In the genomic region with DNA sequence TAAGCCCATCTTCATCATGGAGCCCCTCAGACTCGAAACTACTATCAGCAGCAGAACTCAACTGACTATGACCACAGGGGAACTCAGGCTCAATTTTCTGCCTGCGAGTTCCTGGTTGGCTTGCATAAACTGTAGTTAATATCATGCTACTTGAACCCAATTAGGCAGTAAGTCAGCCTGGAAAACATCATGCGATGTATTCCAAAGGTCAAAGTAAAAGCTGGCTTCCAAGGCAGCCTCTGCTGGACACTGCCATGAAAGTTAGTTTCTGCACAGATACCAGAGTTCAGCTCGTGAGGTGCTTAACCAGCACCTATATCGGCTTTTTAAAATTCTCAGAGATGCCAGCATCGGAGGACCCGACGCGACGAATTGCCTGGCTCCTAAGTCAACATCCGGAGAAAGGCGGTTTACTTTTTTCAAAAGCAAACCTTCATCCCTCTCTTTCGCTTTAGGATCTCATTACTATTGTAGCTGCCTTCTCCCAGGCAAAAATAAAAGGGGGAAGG, we compare ENCODE assay signal across 8 cellular contexts. TPM values are rescaled to one million over a fixed set of nuclear protein-coding genes. Genes with fewer than 3 reads are reported as not detected.
A peak's percentile ranks its signal among the peaks of the same experiment; 100 is the strongest.
DNase-seq lines count a peak whose midpoint lies in the region; ATAC-seq lines count a peak whose summit lies in the region.

No MANE protein-coding gene starts in this region.

- peak overlapping the region; percentile 57 for H3K9ac ChIP-seq in rectal smooth muscle tissue (ENCODE audit: low read length)

- H3K27ac ChIP-seq in rectal smooth muscle tissue (ENCODE audit: low read depth, low read length): peak overlapping the region; percentile 96

- POLR2A ChIA-PET in activated CD4-positive, alpha-beta memory T cell treated with anti-CD3 and anti-CD28 coated beads, Interleukin-2, amount 10 ng/mL, durations not matched to agents 7 days and 5 days (lab: Charles Lee): interaction anchor here (0.6 to 4.3 kb wide), 12 partner anchors 9 to 763 kb away, joined by 3 to 97 read pairs (median 4); partner anchors contain the start of genes FEM1B, PIAS1 and RPLP1

- peak overlapping the region; percentile 98 for H3K27ac Mint-ChIP-seq in activated naive CD4-positive, alpha-beta T cell treated with anti-CD3 and anti-CD28 coated beads for 36 hours
- H3K27ac Mint-ChIP-seq in activated CD4-positive, alpha-beta memory T cell treated with anti-CD3 and anti-CD28 coated beads, Interleukin-2, amount 10 ng/mL, durations not matched to agents 7 days and 5 days: peak overlapping the region; percentile 97

- peaks cover 47% of the 10 kb centered on the region for H3K4me1 Mint-ChIP-seq in activated naive CD4-positive, alpha-beta T cell treated with anti-CD3 and anti-CD28 coated beads for 36 hours (ENCODE audit: low read depth)
- peaks cover 50% of the 10 kb centered on the region for H3K4me1 Mint-ChIP-seq in activated CD4-positive, alpha-beta memory T cell treated with anti-CD3 and anti-CD28 coated beads, Interleukin-2, amount 10 ng/mL, durations not matched to agents 7 days and 5 days

- no peaks in the 10 kb centered on the region for H3K27me3 Mint-ChIP-seq in activated naive CD4-positive, alpha-beta T cell treated with anti-CD3 and anti-CD28 coated beads for 36 hours (ENCODE audit: low read depth)
- H3K27me3 Mint-ChIP-seq in activated CD4-positive, alpha-beta memory T cell treated with anti-CD3 and anti-CD28 coated beads, Interleukin-2, amount 10 ng/mL, durations not matched to agents 7 days and 5 days: no peaks in the 10 kb centered on the region

- no peaks in the 10 kb centered on the region for H3K36me3 ChIP-seq in rectal smooth muscle tissue (ENCODE audit: control insufficient read depth, insufficient read depth, low read length)

- peaks cover 26% of the 10 kb centered on the region for H3K36me3 Mint-ChIP-seq in activated naive CD4-positive, alpha-beta T cell treated with anti-CD3 and anti-CD28 coated beads for 36 hours (ENCODE audit: low read depth)
- H3K36me3 Mint-ChIP-seq in activated CD4-positive, alpha-beta memory T cell treated with anti-CD3 and anti-CD28 coated beads, Interleukin-2, amount 10 ng/mL, durations not matched to agents 7 days and 5 days (ENCODE audit: low read depth): peaks cover 39% of the 10 kb centered on the region

- peaks cover 26% of the 10 kb centered on the region for H3K4me1 ChIP-seq in rectal smooth muscle tissue (ENCODE audit: control insufficient read depth, insufficient read depth, low read length)

- H3K4me3 ChIP-seq in rectal smooth muscle tissue (ENCODE audit: low read length): peak overlapping the region; percentile 96

- no peaks in the 10 kb centered on the region for H3K9me3 Mint-ChIP-seq in activated naive CD4-positive, alpha-beta T cell treated with anti-CD3 and anti-CD28 coated beads for 36 hours
- H3K9me3 Mint-ChIP-seq in activated CD4-positive, alpha-beta memory T cell treated with anti-CD3 and anti-CD28 coated beads, Interleukin-2, amount 10 ng/mL, durations not matched to agents 7 days and 5 days: no peaks in the 10 kb centered on the region

- intact Hi-C loops in activated naive CD4-positive, alpha-beta T cell treated with anti-CD3 and anti-CD28 coated beads for 36 hours (cut with micrococcal nuclease): loop anchor here (1.0 to 5.0 kb wide), 4 partner anchors 26 to 1280 kb away; partner anchors contain the start of genes PIAS1, RPLP1 and TLE3
- intact Hi-C loops in Right ventricle myocardium superior (cut with DNase I): no loop called here

- peak; percentile 4 for ATAC-seq in Right ventricle myocardium superior (ENCODE audit: poor library complexity)
- no peak for ATAC-seq in HG03354 (IDR thresholded peaks at IDR 0.05; ENCODE audit: poor library complexity, severe bottlenecking, unreplicated experiment)

- peak overlapping the region; percentile 97 for H3K4me3 Mint-ChIP-seq in activated naive CD4-positive, alpha-beta T cell treated with anti-CD3 and anti-CD28 coated beads for 36 hours
- peak overlapping the region; percentile 91 for H3K4me3 Mint-ChIP-seq in activated CD4-positive, alpha-beta memory T cell treated with anti-CD3 and anti-CD28 coated beads, Interleukin-2, amount 10 ng/mL, durations not matched to agents 7 days and 5 days

- CTCF ChIA-PET in activated naive CD4-positive, alpha-beta T cell treated with anti-CD3 and anti-CD28 coated beads for 36 hours (lab: Charles Lee): interaction anchor here (0.6 to 2.5 kb wide), 5 partner anchors 12 to 263 kb away, joined by 3 to 9 read pairs (median 3); no protein-coding TSS in a partner anchor
- CTCF ChIA-PET in activated CD4-positive, alpha-beta memory T cell treated with anti-CD3 and anti-CD28 coated beads, Interleukin-2, amount 10 ng/mL, durations not matched to agents 7 days and 5 days (lab: Charles Lee): interaction anchor here (1.0 to 2.7 kb wide), 5 partner anchors 12 to 59 kb away, joined by 4 to 10 read pairs (median 6); no protein-coding TSS in a partner anchor

- H3K27me3 ChIP-seq in rectal smooth muscle tissue (ENCODE audit: control insufficient read depth, insufficient read depth, low read length): no peaks in the 10 kb centered on the region

- DNase-seq in activated naive CD4-positive, alpha-beta T cell treated with anti-CD3 and anti-CD28 coated beads for 36 hours: peak; percentile 11
- no peak for DNase-seq in activated naive CD4-positive, alpha-beta T cell treated with Interleukin-2 at 50 U/mL for 16 hours
- peak; percentile 32 for DNase-seq in activated CD4-positive, alpha-beta memory T cell treated with anti-CD3 and anti-CD28 coated beads, Interleukin-2, amount 10 ng/mL, durations not matched to agents 7 days and 5 days
- no peak for DNase-seq in Right ventricle myocardium superior
- no peak for DNase-seq in AG08395 (ENCODE audit: low spot score)
- DNase-seq in activated CD4-positive, CD25-positive, alpha-beta regulatory T cell (lab: John Stamatoyannopoulos, UW): no peak

RNA-seq across cellular contexts. Expression of gene ANP32A, which starts 3.8 kb away (rescaled TPM):
- total RNA-seq in activated naive CD4-positive, alpha-beta T cell treated with anti-CD3 and anti-CD28 coated beads for 36 hours: 100 to 1,000 TPM; 216 to 245 TPM
- total RNA-seq in activated CD4-positive, alpha-beta memory T cell treated with anti-CD3 and anti-CD28 coated beads, Interleukin-2, amount 10 ng/mL, durations not matched to agents 7 days and 5 days: 100 to 1,000 TPM; 190 to 194 TPM
- 118 TPM for total RNA-seq in Right ventricle myocardium superior

Comparison
In these comparisons a context has a peak if more than half of its experiments do, and no peak if none do; other contexts are left out.
1. DNase-seq: peak in activated naive CD4-positive, alpha-beta T cell treated with anti-CD3 and anti-CD28 coated beads for 36 hours (single experiment) and activated CD4-positive, alpha-beta memory T cell treated with anti-CD3 and anti-CD28 coated beads, Interleukin-2, amount 10 ng/mL, durations not matched to agents 7 days and 5 days (single experiment); none in activated naive CD4-positive, alpha-beta T cell treated with Interleukin-2 at 50 U/mL for 16 hours (single experiment), Right ventricle myocardium superior (single experiment), AG08395 (single experiment) and activated CD4-positive, CD25-positive, alpha-beta regulatory T cell (0 of 4).